ENCODE assay signal across 1 cellular context in the genomic region with DNA sequence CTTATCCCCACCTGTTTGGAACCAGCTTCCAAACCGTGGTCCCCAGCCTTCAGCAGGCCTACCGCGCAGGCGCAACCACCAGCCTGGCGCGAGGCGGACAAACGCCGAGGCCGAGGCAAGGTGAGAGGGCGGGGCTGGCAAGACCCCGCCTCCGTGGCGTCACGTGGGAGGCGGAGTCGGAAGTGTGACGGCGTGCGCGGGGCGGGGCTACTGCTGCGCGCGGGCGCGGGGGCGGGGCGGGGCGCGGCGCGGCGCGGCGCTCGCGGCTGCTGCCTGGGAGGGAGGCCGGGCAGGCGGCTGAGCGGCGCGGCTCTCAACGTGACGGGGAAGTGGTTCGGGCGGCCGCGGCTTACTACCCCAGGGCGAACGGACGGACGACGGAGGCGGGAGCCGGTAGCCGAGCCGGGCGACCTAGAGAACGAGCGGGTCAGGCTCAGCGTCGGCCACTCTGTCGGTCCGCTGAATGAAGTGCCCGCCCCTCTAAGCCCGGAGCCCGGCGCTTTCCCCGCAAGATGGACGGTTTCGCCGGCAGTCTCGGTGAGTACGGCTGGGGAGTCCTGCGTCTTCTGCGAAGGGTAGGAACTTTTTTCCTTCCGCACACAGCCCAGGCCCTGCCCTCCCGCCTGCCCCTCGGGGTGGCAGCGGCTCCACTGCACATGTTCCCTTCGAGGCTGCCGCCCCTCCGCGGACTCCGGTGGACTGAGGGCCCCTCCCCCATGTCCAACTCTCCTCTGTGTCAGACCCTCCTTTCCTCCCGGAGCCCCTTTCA.
TF ChIP-seq lines count a peak whose summit lies in the region.

EML4 (plus strand) TSS at position 254 of the 769 bp plus-strand sequence; CDS start at position 513, 259 bp downstream.

TF ChIP-seq in K562, 482 proteins besides CTCF, POLR2A, EP300 and RAD21 (continued from another document and continues in another):
- TF ChIP-seq REST (CRISPR knock-in tag; IDR thresholded peaks at IDR 0.05; ENCODE audit: low read depth) = no peak
- TF ChIP-seq RNF2 (IDR thresholded peaks at IDR 0.05) = peak; percentile 52; the same call in 1 of the 2 replicates
- TF ChIP-seq, protein P1, sequence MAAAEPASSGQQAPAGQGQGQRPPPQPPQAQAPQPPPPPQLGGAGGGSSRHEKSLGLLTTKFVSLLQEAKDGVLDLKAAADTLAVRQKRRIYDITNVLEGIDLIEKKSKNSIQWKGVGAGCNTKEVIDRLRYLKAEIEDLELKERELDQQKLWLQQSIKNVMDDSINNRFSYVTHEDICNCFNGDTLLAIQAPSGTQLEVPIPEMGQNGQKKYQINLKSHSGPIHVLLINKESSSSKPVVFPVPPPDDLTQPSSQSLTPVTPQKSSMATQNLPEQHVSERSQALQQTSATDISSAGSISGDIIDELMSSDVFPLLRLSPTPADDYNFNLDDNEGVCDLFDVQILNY (CRISPR knock-in tag; IDR thresholded peaks at IDR 0.05) = no peak
- TF ChIP-seq TEAD1 (CRISPR knock-in tag; IDR thresholded peaks at IDR 0.05) = no peak
- TF ChIP-seq POLR2AphosphoS5 (IDR thresholded peaks at IDR 0.05; ENCODE audit: control insufficient read depth, insufficient read depth, low read depth, low read length) = peak; percentile 47; the same call in 1 of the 2 replicates
- peak; percentile 63; the same call in 1 of the 2 replicates for TF ChIP-seq RB1 (IDR thresholded peaks at IDR 0.05; ENCODE audit: low read depth)
- TF ChIP-seq ZBTB17 (CRISPR knock-in tag; IDR thresholded peaks at IDR 0.05) = 0 out of 2 replicates have a peak, but pooled peaks have one; percentile 27
- 0 out of 2 replicates have a peak, but pooled peaks have one; percentile 26 for TF ChIP-seq SIN3B (IDR thresholded peaks at IDR 0.05; ENCODE audit: low read depth)
- 0 out of 2 replicates have a peak, but pooled peaks have one; percentile 41 for TF ChIP-seq ZNF263 (CRISPR knock-in tag; IDR thresholded peaks at IDR 0.05; ENCODE audit: borderline replicate concordance)
- TF ChIP-seq MBD2 (IDR thresholded peaks at IDR 0.05; ENCODE audit: borderline replicate concordance, low read depth) = peak; percentile 25; the same call in 1 of the 2 replicates
- no peak; the same call in 1 of the 2 replicates for TF ChIP-seq SMARCE1 (IDR thresholded peaks at IDR 0.05)
- TF ChIP-seq PHF8 (IDR thresholded peaks at IDR 0.05; ENCODE audit: borderline replicate concordance, low read length) = peak; percentile 92; the same call in 1 of the 2 replicates
- TF ChIP-seq GMEB1 (CRISPR knock-in tag; IDR thresholded peaks at IDR 0.05) = peak; percentile 75
- TF ChIP-seq ZNF511 (CRISPR knock-in tag; IDR thresholded peaks at IDR 0.05) = peak; percentile 74; the same call in 1 of the 2 replicates
- TF ChIP-seq SIN3A (IDR thresholded peaks at IDR 0.05; ENCODE audit: borderline replicate concordance in 2 of 2, control insufficient read depth in 1 of 2, low read depth in 2 of 2, low read length in 2 of 2) = peak in 1 of 2 experiments; percentile 61; a peak in 1 of 4 replicates
- TF ChIP-seq, protein P2, sequence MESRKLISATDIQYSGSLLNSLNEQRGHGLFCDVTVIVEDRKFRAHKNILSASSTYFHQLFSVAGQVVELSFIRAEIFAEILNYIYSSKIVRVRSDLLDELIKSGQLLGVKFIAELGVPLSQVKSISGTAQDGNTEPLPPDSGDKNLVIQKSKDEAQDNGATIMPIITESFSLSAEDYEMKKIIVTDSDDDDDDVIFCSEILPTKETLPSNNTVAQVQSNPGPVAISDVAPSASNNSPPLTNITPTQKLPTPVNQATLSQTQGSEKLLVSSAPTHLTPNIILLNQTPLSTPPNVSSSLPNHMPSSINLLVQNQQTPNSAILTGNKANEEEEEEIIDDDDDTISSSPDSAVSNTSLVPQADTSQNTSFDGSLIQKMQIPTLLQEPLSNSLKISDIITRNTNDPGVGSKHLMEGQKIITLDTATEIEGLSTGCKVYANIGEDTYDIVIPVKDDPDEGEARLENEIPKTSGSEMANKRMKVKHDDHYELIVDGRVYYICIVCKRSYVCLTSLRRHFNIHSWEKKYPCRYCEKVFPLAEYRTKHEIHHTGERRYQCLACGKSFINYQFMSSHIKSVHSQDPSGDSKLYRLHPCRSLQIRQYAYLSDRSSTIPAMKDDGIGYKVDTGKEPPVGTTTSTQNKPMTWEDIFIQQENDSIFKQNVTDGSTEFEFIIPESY (CRISPR knock-in tag; IDR thresholded peaks at IDR 0.05) = peak; percentile 83
- TF ChIP-seq, protein P3, sequence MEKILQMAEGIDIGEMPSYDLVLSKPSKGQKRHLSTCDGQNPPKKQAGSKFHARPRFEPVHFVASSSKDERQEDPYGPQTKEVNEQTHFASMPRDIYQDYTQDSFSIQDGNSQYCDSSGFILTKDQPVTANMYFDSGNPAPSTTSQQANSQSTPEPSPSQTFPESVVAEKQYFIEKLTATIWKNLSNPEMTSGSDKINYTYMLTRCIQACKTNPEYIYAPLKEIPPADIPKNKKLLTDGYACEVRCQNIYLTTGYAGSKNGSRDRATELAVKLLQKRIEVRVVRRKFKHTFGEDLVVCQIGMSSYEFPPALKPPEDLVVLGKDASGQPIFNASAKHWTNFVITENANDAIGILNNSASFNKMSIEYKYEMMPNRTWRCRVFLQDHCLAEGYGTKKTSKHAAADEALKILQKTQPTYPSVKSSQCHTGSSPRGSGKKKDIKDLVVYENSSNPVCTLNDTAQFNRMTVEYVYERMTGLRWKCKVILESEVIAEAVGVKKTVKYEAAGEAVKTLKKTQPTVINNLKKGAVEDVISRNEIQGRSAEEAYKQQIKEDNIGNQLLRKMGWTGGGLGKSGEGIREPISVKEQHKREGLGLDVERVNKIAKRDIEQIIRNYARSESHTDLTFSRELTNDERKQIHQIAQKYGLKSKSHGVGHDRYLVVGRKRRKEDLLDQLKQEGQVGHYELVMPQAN (IDR thresholded peaks at IDR 0.05; ENCODE audit: borderline replicate concordance) = peak; percentile 70; the same call in 1 of the 2 replicates
- TF ChIP-seq NR4A1 (CRISPR knock-in tag; IDR thresholded peaks at IDR 0.05) = no peak
- TF ChIP-seq NR4A1 (tag; IDR thresholded peaks at IDR 0.05) = peak; percentile 47; the same call in 1 of the 2 replicates
- TF ChIP-seq GABPB1 (CRISPR knock-in tag; IDR thresholded peaks at IDR 0.05) = peak; percentile 37; the same call in 1 of the 2 replicates
- peak; percentile 41; the same call in 1 of the 2 replicates for TF ChIP-seq EP400 (IDR thresholded peaks at IDR 0.05)
- peak; percentile 95 for TF ChIP-seq RBBP5 (IDR thresholded peaks at IDR 0.05; ENCODE audit: borderline replicate concordance, insufficient read depth, low read length, poor library complexity, severe bottlenecking)
- TF ChIP-seq SMARCA4 (IDR thresholded peaks at IDR 0.05) = 0 out of 2 replicates have a peak, but pooled peaks have one; percentile 33
- TF ChIP-seq NFIC (IDR thresholded peaks at IDR 0.05) = peak; percentile 30; the same call in 1 of the 2 replicates
- no peak for TF ChIP-seq MYBL2 (IDR thresholded peaks at IDR 0.05; ENCODE audit: low read depth)
- peak; percentile 32; the same call in 1 of the 2 replicates for TF ChIP-seq MYBL2 (CRISPR knock-in tag; IDR thresholded peaks at IDR 0.05; ENCODE audit: borderline replicate concordance)
- TF ChIP-seq ZFX (CRISPR knock-in tag; IDR thresholded peaks at IDR 0.05) = peak; percentile 88
- no peak for TF ChIP-seq SMAD2 (IDR thresholded peaks at IDR 0.05; ENCODE audit: low read depth, low read length)
- TF ChIP-seq SETDB1 (IDR thresholded peaks at IDR 0.05; ENCODE audit: low read length) = no peak
- peak; percentile 17; the same call in 1 of the 2 replicates for TF ChIP-seq ELF1 (tag; IDR thresholded peaks at IDR 0.05)
- TF ChIP-seq, protein P4, sequence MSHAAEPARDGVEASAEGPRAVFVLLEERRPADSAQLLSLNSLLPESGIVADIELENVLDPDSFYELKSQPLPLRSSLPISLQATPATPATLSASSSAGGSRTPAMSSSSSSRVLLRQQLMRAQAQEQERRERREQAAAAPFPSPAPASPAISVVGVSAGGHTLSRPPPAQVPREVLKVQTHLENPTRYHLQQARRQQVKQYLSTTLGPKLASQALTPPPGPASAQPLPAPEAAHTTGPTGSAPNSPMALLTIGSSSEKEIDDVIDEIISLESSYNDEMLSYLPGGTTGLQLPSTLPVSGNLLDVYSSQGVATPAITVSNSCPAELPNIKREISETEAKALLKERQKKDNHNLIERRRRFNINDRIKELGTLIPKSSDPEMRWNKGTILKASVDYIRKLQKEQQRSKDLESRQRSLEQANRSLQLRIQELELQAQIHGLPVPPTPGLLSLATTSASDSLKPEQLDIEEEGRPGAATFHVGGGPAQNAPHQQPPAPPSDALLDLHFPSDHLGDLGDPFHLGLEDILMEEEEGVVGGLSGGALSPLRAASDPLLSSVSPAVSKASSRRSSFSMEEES (CRISPR knock-in tag; IDR thresholded peaks at IDR 0.05) = peak; percentile 46
- peak; percentile 55 for TF ChIP-seq ZFP36 (IDR thresholded peaks at IDR 0.05; ENCODE audit: low read depth, low read length, partially characterized antibody)
- TF ChIP-seq ZNF76 (CRISPR knock-in tag; IDR thresholded peaks at IDR 0.05; ENCODE audit: borderline replicate concordance) = no peak
- no peak for TF ChIP-seq TSC22D4 (tag; IDR thresholded peaks at IDR 0.05)
- TF ChIP-seq SP1 (CRISPR knock-in tag; IDR thresholded peaks at IDR 0.05) = peak; percentile 70
- 0 out of 2 replicates have a peak, but pooled peaks have one; percentile 40 for TF ChIP-seq HDAC2 (IDR thresholded peaks at IDR 0.05)
- 0 out of 2 replicates have a peak, but pooled peaks have one; percentile 6 for TF ChIP-seq ATF7 (IDR thresholded peaks at IDR 0.05)
- TF ChIP-seq, protein P5, sequence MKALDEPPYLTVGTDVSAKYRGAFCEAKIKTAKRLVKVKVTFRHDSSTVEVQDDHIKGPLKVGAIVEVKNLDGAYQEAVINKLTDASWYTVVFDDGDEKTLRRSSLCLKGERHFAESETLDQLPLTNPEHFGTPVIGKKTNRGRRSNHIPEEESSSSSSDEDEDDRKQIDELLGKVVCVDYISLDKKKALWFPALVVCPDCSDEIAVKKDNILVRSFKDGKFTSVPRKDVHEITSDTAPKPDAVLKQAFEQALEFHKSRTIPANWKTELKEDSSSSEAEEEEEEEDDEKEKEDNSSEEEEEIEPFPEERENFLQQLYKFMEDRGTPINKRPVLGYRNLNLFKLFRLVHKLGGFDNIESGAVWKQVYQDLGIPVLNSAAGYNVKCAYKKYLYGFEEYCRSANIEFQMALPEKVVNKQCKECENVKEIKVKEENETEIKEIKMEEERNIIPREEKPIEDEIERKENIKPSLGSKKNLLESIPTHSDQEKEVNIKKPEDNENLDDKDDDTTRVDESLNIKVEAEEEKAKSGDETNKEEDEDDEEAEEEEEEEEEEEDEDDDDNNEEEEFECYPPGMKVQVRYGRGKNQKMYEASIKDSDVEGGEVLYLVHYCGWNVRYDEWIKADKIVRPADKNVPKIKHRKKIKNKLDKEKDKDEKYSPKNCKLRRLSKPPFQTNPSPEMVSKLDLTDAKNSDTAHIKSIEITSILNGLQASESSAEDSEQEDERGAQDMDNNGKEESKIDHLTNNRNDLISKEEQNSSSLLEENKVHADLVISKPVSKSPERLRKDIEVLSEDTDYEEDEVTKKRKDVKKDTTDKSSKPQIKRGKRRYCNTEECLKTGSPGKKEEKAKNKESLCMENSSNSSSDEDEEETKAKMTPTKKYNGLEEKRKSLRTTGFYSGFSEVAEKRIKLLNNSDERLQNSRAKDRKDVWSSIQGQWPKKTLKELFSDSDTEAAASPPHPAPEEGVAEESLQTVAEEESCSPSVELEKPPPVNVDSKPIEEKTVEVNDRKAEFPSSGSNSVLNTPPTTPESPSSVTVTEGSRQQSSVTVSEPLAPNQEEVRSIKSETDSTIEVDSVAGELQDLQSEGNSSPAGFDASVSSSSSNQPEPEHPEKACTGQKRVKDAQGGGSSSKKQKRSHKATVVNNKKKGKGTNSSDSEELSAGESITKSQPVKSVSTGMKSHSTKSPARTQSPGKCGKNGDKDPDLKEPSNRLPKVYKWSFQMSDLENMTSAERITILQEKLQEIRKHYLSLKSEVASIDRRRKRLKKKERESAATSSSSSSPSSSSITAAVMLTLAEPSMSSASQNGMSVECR (CRISPR knock-in tag; IDR thresholded peaks at IDR 0.05) = peak; percentile 74
- no peak for TF ChIP-seq NCOR1 (IDR thresholded peaks at IDR 0.05)
- peak; percentile 11 to 81; a peak in 2 of 4 replicates for TF ChIP-seq MAZ (CRISPR knock-in tag; conservative IDR thresholded peaks at IDR 0.05 in 1 of 2, IDR thresholded peaks at IDR 0.05 in 1 of 2)
- 0 out of 2 replicates have a peak, but pooled peaks have one; percentile 48 for TF ChIP-seq NR2C2 (CRISPR knock-in tag; IDR thresholded peaks at IDR 0.05)
- TF ChIP-seq NR2C2 (tag; IDR thresholded peaks at IDR 0.05) = peak; percentile 38; the same call in 1 of the 2 replicates
- TF ChIP-seq TRIM24 (IDR thresholded peaks at IDR 0.05) = peak in 1 of 2 experiments; percentile 27; a peak in 1 of 4 replicates
